In genomic region chr20:44370639-44371218, GRCh38 we compare ENCODE assay signal across 21 cellular contexts. TPM values are rescaled to one million over a fixed set of nuclear protein-coding genes. Genes with fewer than 3 reads are reported as not detected.
DNase-seq lines count a peak whose midpoint lies in the region; FAIRE-seq and TF ChIP-seq lines count a peak whose summit lies in the region.
"Had no signal": no experiment of that assay in that cellular context is flagged by ENCODE, and none has a peak within 500 bp of the region (broad histone marks: within the 10 kb centered on the region; RNA-seq: fewer than 3 reads in every experiment).

No MANE protein-coding gene starts in this region.

- no peak overlapping the region for H3K4me3 Mint-ChIP-seq in CD4-positive, alpha-beta memory T cell
- H3K4me3 Mint-ChIP-seq: activated CD4-positive, alpha-beta T cell treated with anti-CD3 and anti-CD28 coated beads for 36 hours; memory B cell had no signal

- POLR2A ChIA-PET in HEK293 (lab: Yijun Ruan, JAX) = no interaction called here
- POLR2A ChIA-PET in CD4-positive, alpha-beta memory T cell (lab: Charles Lee; ENCODE audit: partially characterized antibody) = no interaction called here

- peaks cover 3 to 10% of the 10 kb centered on the region in 2 donors for H3K27me3 Mint-ChIP-seq in CD4-positive, alpha-beta memory T cell
- H3K27me3 Mint-ChIP-seq: activated CD4-positive, alpha-beta T cell treated with anti-CD3 and anti-CD28 coated beads for 36 hours; memory B cell had no signal

- no peak overlapping the region for H3K4me2 ChIP-seq in parathyroid adenoma (ENCODE audit: low read length)

- peak overlapping the region; percentile 6 for H2AFZ ChIP-seq in parathyroid adenoma

- FAIRE-seq in kidney (lab: Jason Lieb, UNC) = no peak
- FAIRE-seq: GM12878 had no signal

- TF ChIP-seq CTCF in HEK293 (tag by site-specific recombination; IDR thresholded peaks at IDR 0.05) (no peak), parathyroid adenoma (IDR thresholded peaks at IDR 0.05) (no peak), kidney (IDR thresholded peaks at IDR 0.05; ENCODE audit: borderline replicate concordance, extremely low read depth, insufficient read depth) (no peak)

- no peak overlapping the region for H3K27ac ChIP-seq in HEK293 (ENCODE audit: extremely low read depth, low read depth, low read length)
- H3K27ac ChIP-seq in parathyroid adenoma = no peak overlapping the region
- no peak overlapping the region for H3K27ac ChIP-seq in kidney (ENCODE audit: low read depth in 2 of 2, low read length in 2 of 2)
- H3K27ac ChIP-seq in CD4-positive, alpha-beta memory T cell (ENCODE audit: low read depth, low read length) = no peak overlapping the region
- H3K27ac ChIP-seq: esophagus squamous epithelium, RWPE1, uterus had no signal

- H3K9me3 ChIP-seq in HEK293 (ENCODE audit: control insufficient read depth, insufficient read depth, low read depth, low read length) (no peaks in the 10 kb centered on the region), parathyroid adenoma (ENCODE audit: control insufficient read depth, low read length) (no peaks in the 10 kb centered on the region), kidney (ENCODE audit: control insufficient read depth in 1 of 2, low read length in 2 of 2) (no peaks in the 10 kb centered on the region)
- H3K9me3 ChIP-seq in CD4-positive, alpha-beta memory T cell (ENCODE audit: control insufficient read depth in 1 of 2, low read length in 2 of 2) = no peaks in the 10 kb centered on the region
- H3K9me3 ChIP-seq: esophagus squamous epithelium, uterus had no signal

- no peak overlapping the region for H3K27ac Mint-ChIP-seq in CD4-positive, alpha-beta memory T cell
- H3K27ac Mint-ChIP-seq: activated CD4-positive, alpha-beta T cell treated with anti-CD3 and anti-CD28 coated beads for 36 hours; memory B cell had no signal

- no peak overlapping the region for H3K4me3 ChIP-seq in HEK293 (ENCODE audit: low read depth, low read length)
- no peak overlapping the region for H3K4me3 ChIP-seq in parathyroid adenoma (ENCODE audit: low read depth, low read length)
- H3K4me3 ChIP-seq in kidney (ENCODE audit: low read length in 2 of 2) = no peak overlapping the region
- H3K4me3 ChIP-seq in CD4-positive, alpha-beta memory T cell (ENCODE audit: low read length in 2 of 2) = no peak overlapping the region
- H3K4me3 ChIP-seq: esophagus squamous epithelium, GM12878, uterus had no signal

- no peaks in the 10 kb centered on the region for H3K36me3 Mint-ChIP-seq in CD4-positive, alpha-beta memory T cell
- H3K36me3 Mint-ChIP-seq: memory B cell had no signal

- no peaks in the 10 kb centered on the region for H3K27me3 ChIP-seq in parathyroid adenoma (ENCODE audit: control insufficient read depth, insufficient read depth, low read length)
- no peaks in the 10 kb centered on the region for H3K27me3 ChIP-seq in CD4-positive, alpha-beta memory T cell (ENCODE audit: insufficient read depth, low read length)
- H3K27me3 ChIP-seq: esophagus squamous epithelium, uterus had no signal

- H3K4me1 Mint-ChIP-seq in CD4-positive, alpha-beta memory T cell = no peaks in the 10 kb centered on the region
- H3K4me1 Mint-ChIP-seq: activated CD4-positive, alpha-beta T cell treated with anti-CD3 and anti-CD28 coated beads for 36 hours; memory B cell had no signal

- H3K9me3 Mint-ChIP-seq in CD4-positive, alpha-beta memory T cell = peaks cover 0 to 2% (median 0%) of the 10 kb centered on the region in 8 donors
- H3K9me3 Mint-ChIP-seq: memory B cell had no signal

- no peaks in the 10 kb centered on the region for H3K4me1 ChIP-seq in HEK293 (ENCODE audit: control insufficient read depth, insufficient read depth, low read length)
- no peaks in the 10 kb centered on the region for H3K4me1 ChIP-seq in parathyroid adenoma
- no peaks in the 10 kb centered on the region for H3K4me1 ChIP-seq in kidney (ENCODE audit: control insufficient read depth in 1 of 2, insufficient read depth in 1 of 2, low read depth in 1 of 2, low read length in 2 of 2)
- no peaks in the 10 kb centered on the region for H3K4me1 ChIP-seq in CD4-positive, alpha-beta memory T cell (ENCODE audit: insufficient read depth, low read length)
- H3K4me1 ChIP-seq: esophagus squamous epithelium, uterus had no signal

- CTCF ChIA-PET in HEK293 (lab: Yijun Ruan, JAX) = interaction anchor here (1.3 kb wide), 1 partner anchor 14 kb away, joined by 3 read pairs; no protein-coding TSS in a partner anchor
- CTCF ChIA-PET in CD4-positive, alpha-beta memory T cell (lab: Charles Lee; ENCODE audit: partially characterized antibody) = interaction anchor here (1.7 kb wide), 1 partner anchor 14 kb away, joined by 5 read pairs; no protein-coding TSS in a partner anchor

- no peaks in the 10 kb centered on the region for H3K79me2 ChIP-seq in parathyroid adenoma

- intact Hi-C loops in kidney (cut with DNase I) = no loop called here
- intact Hi-C loops in CD4-positive, alpha-beta memory T cell (cut with micrococcal nuclease) = no loop called here
- intact Hi-C loops in cardiac septum (cut with DNase I) = no loop called here

- H3K36me3 ChIP-seq in HEK293 (ENCODE audit: control insufficient read depth in 2 of 2, insufficient read depth in 1 of 2, low read length in 2 of 2) (no peaks in the 10 kb centered on the region), parathyroid adenoma (ENCODE audit: control insufficient read depth, insufficient read depth, low read length) (no peaks in the 10 kb centered on the region), kidney (ENCODE audit: control insufficient read depth in 1 of 2, insufficient read depth in 2 of 2, low read length in 2 of 2) (no peaks in the 10 kb centered on the region)
- H3K36me3 ChIP-seq in CD4-positive, alpha-beta memory T cell (ENCODE audit: insufficient read depth, low read length) = no peaks in the 10 kb centered on the region
- H3K36me3 ChIP-seq: esophagus squamous epithelium, uterus had no signal

- DNase-seq in SHP77 (lab: John Stamatoyannopoulos, UW) (peak; percentile 81 to 86), islet precursor cell (peak; percentile 68), NCI-H2196 treated with DMSO at 0.1 percent for 48 hours (lab: John Stamatoyannopoulos, UW; ENCODE audit: unreplicated experiment) (no peak), kidney (no peak), cardiac septum (ENCODE audit: low spot score) (no peak)
- no peak for DNase-seq in CD4-positive, alpha-beta memory T cell
- DNase-seq: activated CD4-positive, alpha-beta T cell treated with anti-CD3 and anti-CD28 coated beads for 36 hours; activated T-cell treated with anti-CD3 and anti-CD28 coated beads for 4 hours; esophagus squamous epithelium; hypothalamus; NCI-H524 treated with DMSO at 0.1 percent for 48 hours; stimulated activated CD4-positive, alpha-beta T cell treated with anti-CD3 and anti-CD28 coated beads, Interleukin-1b, Interleukin-23, amount 100 ng/mL, for 48 hours; T-helper 2 cell; uterus had no signal

- H3K9ac ChIP-seq in parathyroid adenoma (no peak overlapping the region), kidney (ENCODE audit: low read length in 2 of 2) (no peak overlapping the region)

TF ChIP-seq in HEK293, 187 proteins besides CTCF, POLR2A, EP300 and RAD21:
- TF ChIP-seq ZFHX2 (tag by site-specific recombination; conservative IDR thresholded peaks at IDR 0.05) (no peak), EGR2 (tag by site-specific recombination; IDR thresholded peaks at IDR 0.05; ENCODE audit: low read depth) (no peak), ZNF473 (tag by site-specific recombination; IDR thresholded peaks at IDR 0.05) (no peak), ZFP69B (tag by site-specific recombination; IDR thresholded peaks at IDR 0.05) (no peak), ZIC2 (tag by site-specific recombination; IDR thresholded peaks at IDR 0.05) (peak; percentile 67; the same call in 1 of the 2 replicates), HOXA7 (CRISPR knock-in tag; IDR thresholded peaks at IDR 0.05; ENCODE audit: borderline replicate concordance) (no peak)

RNA-seq across cellular contexts. Expression of gene HNF4A, which starts 15.2 kb away (rescaled TPM):
- 26.0 TPM for total RNA-seq in kidney
- 42.1 TPM for polyA plus RNA-seq in kidney (ENCODE audit: insufficient read depth, low read depth, low replicate concordance)
- total RNA-seq in CD4-positive, alpha-beta memory T cell = not detected
- polyA plus RNA-seq in CD4-positive, alpha-beta memory T cell = not detected
- total RNA-seq in cardiac septum = not detected
- total RNA-seq: activated CD4-positive, alpha-beta T cell treated with anti-CD3 and anti-CD28 coated beads for 36 hours; Daoy; esophagus squamous epithelium; pulmonary artery endothelial cell had no signal
- polyA plus RNA-seq: GM12878 had no signal

RNA-seq across cellular contexts. Expression of gene R3HDML, which starts 33.9 kb away (rescaled TPM):
- total RNA-seq in kidney = not detected
- polyA plus RNA-seq in kidney (ENCODE audit: insufficient read depth, low read depth, low replicate concordance) = not detected
- total RNA-seq in CD4-positive, alpha-beta memory T cell = not detected
- not detected for polyA plus RNA-seq in CD4-positive, alpha-beta memory T cell
- not detected for total RNA-seq in cardiac septum
- total RNA-seq: activated CD4-positive, alpha-beta T cell treated with anti-CD3 and anti-CD28 coated beads for 36 hours; Daoy; esophagus squamous epithelium; GM12878; pulmonary artery endothelial cell; uterus had no signal
- polyA plus RNA-seq: GM12878 had no signal

RNA-seq across cellular contexts. Expression of gene FITM2, which starts 59.7 kb away (rescaled TPM):
- total RNA-seq in kidney (10.0 TPM), cardiac septum (94.0 TPM)
- polyA plus RNA-seq in kidney (ENCODE audit: insufficient read depth, low read depth, low replicate concordance) = 12.5 TPM
- 1 to 10 TPM; 5.8 to 6.3 TPM for total RNA-seq in CD4-positive, alpha-beta memory T cell
- polyA plus RNA-seq in CD4-positive, alpha-beta memory T cell = 1 to 10 TPM in 1 of 2 donors, under 1 TPM in 1; 0.21 to 1.4 TPM

Comparison
In these comparisons a context has a peak if more than half of its experiments do, and no peak if none do; other contexts are left out.
1. DNase-seq: peak in SHP77 (2 of 2) and islet precursor cell (single experiment); none in NCI-H2196 treated with DMSO at 0.1 percent for 48 hours (single experiment), kidney (single experiment), CD4-positive, alpha-beta memory T cell (0 of 5) and cardiac septum (single experiment).
2. RNA of gene HNF4A, which starts 15.2 kb away (total RNA-seq): 26.0 TPM in kidney (single experiment); not detected in CD4-positive, alpha-beta memory T cell and not detected in cardiac septum (single experiment); every median in the first group is over 10 times any median in the second.